In the genomic region with DNA sequence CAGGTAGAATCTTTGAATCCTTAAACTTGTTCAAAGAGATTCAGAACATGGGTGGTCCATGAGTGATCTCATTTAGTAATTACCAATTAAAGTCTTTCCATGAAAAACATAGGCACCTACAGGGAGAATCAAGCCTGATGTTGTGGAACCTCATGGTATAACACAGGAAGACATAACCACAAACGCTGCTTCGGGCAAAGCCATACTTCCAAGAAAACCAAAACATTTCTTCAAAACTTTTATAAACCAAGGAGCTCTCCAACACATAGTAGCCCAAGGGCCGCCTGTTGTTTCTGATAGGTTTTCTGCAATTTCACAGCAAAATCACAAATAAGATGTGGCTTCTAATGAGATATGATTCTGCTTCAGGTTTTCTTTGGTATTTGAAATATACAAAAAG, we compare ENCODE assay signal across 1 cellular context.
TF ChIP-seq lines count a peak whose summit lies in the region.

No MANE protein-coding gene starts in this region.

TF ChIP-seq in WTC11, 78 proteins besides CTCF, POLR2A, EP300 and RAD21 (continued from another document):
- TF ChIP-seq ZSCAN18 (CRISPR knock-in tag; IDR thresholded peaks at IDR 0.05) (no peak), TEAD1 (CRISPR knock-in tag; IDR thresholded peaks at IDR 0.05) (no peak), ZNF512 (CRISPR knock-in tag; IDR thresholded peaks at IDR 0.05; ENCODE audit: borderline replicate concordance) (no peak), SOX15 (CRISPR knock-in tag; IDR thresholded peaks at IDR 0.05) (no peak), GTF2I (CRISPR knock-in tag; conservative IDR thresholded peaks at IDR 0.05) (no peak), HMGA2 (CRISPR knock-in tag; IDR thresholded peaks at IDR 0.05) (no peak), EMX1 (CRISPR knock-in tag; IDR thresholded peaks at IDR 0.05) (no peak), PRRX2 (CRISPR knock-in tag; IDR thresholded peaks at IDR 0.05) (no peak), TEAD4 (CRISPR knock-in tag; IDR thresholded peaks at IDR 0.05) (no peak), ATF6 (CRISPR knock-in tag; IDR thresholded peaks at IDR 0.05) (no peak), ZNF671 (CRISPR knock-in tag; IDR thresholded peaks at IDR 0.05) (no peak), MXD4 (CRISPR knock-in tag; IDR thresholded peaks at IDR 0.05; ENCODE audit: borderline replicate concordance) (no peak), ZNF532 (CRISPR knock-in tag; IDR thresholded peaks at IDR 0.05; ENCODE audit: borderline replicate concordance) (no peak)
- TF ChIP-seq, protein P1, sequence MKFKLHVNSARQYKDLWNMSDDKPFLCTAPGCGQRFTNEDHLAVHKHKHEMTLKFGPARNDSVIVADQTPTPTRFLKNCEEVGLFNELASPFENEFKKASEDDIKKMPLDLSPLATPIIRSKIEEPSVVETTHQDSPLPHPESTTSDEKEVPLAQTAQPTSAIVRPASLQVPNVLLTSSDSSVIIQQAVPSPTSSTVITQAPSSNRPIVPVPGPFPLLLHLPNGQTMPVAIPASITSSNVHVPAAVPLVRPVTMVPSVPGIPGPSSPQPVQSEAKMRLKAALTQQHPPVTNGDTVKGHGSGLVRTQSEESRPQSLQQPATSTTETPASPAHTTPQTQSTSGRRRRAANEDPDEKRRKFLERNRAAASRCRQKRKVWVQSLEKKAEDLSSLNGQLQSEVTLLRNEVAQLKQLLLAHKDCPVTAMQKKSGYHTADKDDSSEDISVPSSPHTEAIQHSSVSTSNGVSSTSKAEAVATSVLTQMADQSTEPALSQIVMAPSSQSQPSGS (CRISPR knock-in tag; IDR thresholded peaks at IDR 0.05; ENCODE audit: borderline replicate concordance, low read depth), result no peak
- TF ChIP-seq, protein P2, sequence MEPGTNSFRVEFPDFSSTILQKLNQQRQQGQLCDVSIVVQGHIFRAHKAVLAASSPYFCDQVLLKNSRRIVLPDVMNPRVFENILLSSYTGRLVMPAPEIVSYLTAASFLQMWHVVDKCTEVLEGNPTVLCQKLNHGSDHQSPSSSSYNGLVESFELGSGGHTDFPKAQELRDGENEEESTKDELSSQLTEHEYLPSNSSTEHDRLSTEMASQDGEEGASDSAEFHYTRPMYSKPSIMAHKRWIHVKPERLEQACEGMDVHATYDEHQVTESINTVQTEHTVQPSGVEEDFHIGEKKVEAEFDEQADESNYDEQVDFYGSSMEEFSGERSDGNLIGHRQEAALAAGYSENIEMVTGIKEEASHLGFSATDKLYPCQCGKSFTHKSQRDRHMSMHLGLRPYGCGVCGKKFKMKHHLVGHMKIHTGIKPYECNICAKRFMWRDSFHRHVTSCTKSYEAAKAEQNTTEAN (CRISPR knock-in tag; IDR thresholded peaks at IDR 0.05), result no peak
